Comparison of ENCODE assay signal across 26 cellular contexts in genomic region chr2:3430211-3430610, GRCh38. TPM values are rescaled to one million over a fixed set of nuclear protein-coding genes. Genes with fewer than 3 reads are reported as not detected.
DNase-seq lines count a peak whose midpoint lies in the region; ATAC-seq, FAIRE-seq and TF ChIP-seq lines count a peak whose summit lies in the region.
"Had no signal": no experiment of that assay in that cellular context is flagged by ENCODE, and none has a peak within 500 bp of the region (broad histone marks: within the 10 kb centered on the region; RNA-seq: fewer than 3 reads in every experiment).

No MANE protein-coding gene starts in this region.

- intact Hi-C loops in aorta (cut with DNase I): no loop called here

- H3K4me3 ChIP-seq in WERI-Rb-1 (ENCODE audit: low read depth, low read length) (no peak overlapping the region), fibroblast of mammary gland (ENCODE audit: control insufficient read depth, low read depth, low read length) (no peak overlapping the region), aorta (ENCODE audit: low read length in 2 of 2) (no peak overlapping the region)
- H3K4me3 ChIP-seq in CD8-positive, alpha-beta memory T cell (ENCODE audit: low read length): no peak overlapping the region
- H3K4me3 ChIP-seq: colonic mucosa, skin epidermis had no signal

- H3K36me3 Mint-ChIP-seq in CD8-positive, alpha-beta memory T cell: peaks cover 0 to 90% (median 14%) of the 10 kb centered on the region in 3 donors

- H3K4me1 ChIP-seq in aorta (ENCODE audit: control insufficient read depth in 1 of 2, insufficient read depth in 2 of 2, low read length in 2 of 2): no peaks in the 10 kb centered on the region
- no peaks in the 10 kb centered on the region for H3K4me1 ChIP-seq in CD8-positive, alpha-beta memory T cell (ENCODE audit: insufficient read depth, low read length)
- H3K4me1 ChIP-seq: colonic mucosa had no signal

- H3K4me1 Mint-ChIP-seq in CD8-positive, alpha-beta memory T cell: peaks cover 3 to 5% (median 4%) of the 10 kb centered on the region in 3 donors

- CTCF ChIA-PET in CD8-positive, alpha-beta memory T cell (lab: Charles Lee): interaction anchor here (1.1 to 1.9 kb wide), 4 partner anchors 12 to 222 kb away, joined by 3 to 4 read pairs (median 4); no protein-coding TSS in a partner anchor

- WGBS in aorta, 2 donors: 82 to 85% methylated on average over 5 of the region's 5 CpGs

- H3K4me3 Mint-ChIP-seq in CD8-positive, alpha-beta memory T cell: no peak overlapping the region
- H3K4me3 Mint-ChIP-seq: activated naive CD8-positive, alpha-beta T cell treated with anti-CD3 and anti-CD28 coated beads, Interleukin-2, amount 50 U/mL, for 24 hours; activated T-cell treated with anti-CD3 and anti-CD28 coated beads, Interleukin-2, amount 50 U/mL, for 24 hours; CD4-positive, CD25-positive, alpha-beta regulatory T cell; effector memory CD8-positive, alpha-beta T cell; immature natural killer cell; stimulated activated naive CD8-positive, alpha-beta T cell treated with anti-CD3 and anti-CD28 coated beads, Interleukin-15, amount 100 ng/mL, for 72 hours; T-helper 1 cell treated with Interleukin-12 subunit alpha and Interleukin-12 subunit beta and Interleukin-4 antibody, amounts not matched to agents 30 μg/mL and 1 μg/mL, for 36 hours had no signal

- no peaks in the 10 kb centered on the region for H3K27me3 Mint-ChIP-seq in CD8-positive, alpha-beta memory T cell
- H3K27me3 Mint-ChIP-seq: activated naive CD8-positive, alpha-beta T cell treated with anti-CD3 and anti-CD28 coated beads, Interleukin-2, amount 50 U/mL, for 24 hours; activated T-cell treated with anti-CD3 and anti-CD28 coated beads, Interleukin-2, amount 50 U/mL, for 24 hours; CD4-positive, CD25-positive, alpha-beta regulatory T cell; effector memory CD8-positive, alpha-beta T cell; stimulated activated naive CD8-positive, alpha-beta T cell treated with anti-CD3 and anti-CD28 coated beads, Interleukin-15, amount 100 ng/mL, for 72 hours had no signal

- no peak for FAIRE-seq in urothelium cell line (lab: Jason Lieb, UNC)
- FAIRE-seq: RCC 7860 had no signal

- no peak for ATAC-seq in HG03159 (IDR thresholded peaks at IDR 0.05; ENCODE audit: unreplicated experiment)
- ATAC-seq in aorta (ENCODE audit: low FRiP score): no peak
- ATAC-seq: activated naive CD8-positive, alpha-beta T cell treated with anti-CD3 and anti-CD28 coated beads, Interleukin-2, amount 50 U/mL, for 24 hours; effector memory CD8-positive, alpha-beta T cell; stimulated activated naive CD8-positive, alpha-beta T cell treated with anti-CD3 and anti-CD28 coated beads, Interleukin-15, amount 100 ng/mL, for 72 hours had no signal

- TF ChIP-seq CTCF in WERI-Rb-1 (IDR thresholded peaks at IDR 0.05; ENCODE audit: low read depth, low read length): no peak
- no peak for TF ChIP-seq CTCF in fibroblast of mammary gland (conservative IDR thresholded peaks at IDR 0.05; ENCODE audit: control insufficient read depth, insufficient read depth, low read depth, low read length)

- peak overlapping the region in 3 of 8 donors; percentile 6 to 58 (median 30) for H3K27ac Mint-ChIP-seq in CD8-positive, alpha-beta memory T cell
- H3K27ac Mint-ChIP-seq: activated naive CD8-positive, alpha-beta T cell treated with anti-CD3 and anti-CD28 coated beads, Interleukin-2, amount 50 U/mL, for 24 hours; activated T-cell treated with anti-CD3 and anti-CD28 coated beads, Interleukin-2, amount 50 U/mL, for 24 hours; stimulated activated naive CD8-positive, alpha-beta T cell treated with anti-CD3 and anti-CD28 coated beads, Interleukin-15, amount 100 ng/mL, for 72 hours had no signal

- H3K9me3 ChIP-seq in WERI-Rb-1 (ENCODE audit: severe bottlenecking) (no peaks in the 10 kb centered on the region), aorta (ENCODE audit: control insufficient read depth, low read length) (no peaks in the 10 kb centered on the region)
- H3K9me3 ChIP-seq in CD8-positive, alpha-beta memory T cell (ENCODE audit: low read length): no peaks in the 10 kb centered on the region
- H3K9me3 ChIP-seq: colonic mucosa had no signal

- peaks cover 22% of the 10 kb centered on the region for H3K36me3 ChIP-seq in WERI-Rb-1
- H3K36me3 ChIP-seq in aorta (ENCODE audit: control insufficient read depth in 1 of 2, insufficient read depth in 2 of 2, low read length in 1 of 2): peaks cover 0 to 7% of the 10 kb centered on the region in 2 donors
- H3K36me3 ChIP-seq in CD8-positive, alpha-beta memory T cell (ENCODE audit: insufficient read depth, low read length): peaks cover 13% of the 10 kb centered on the region
- H3K36me3 ChIP-seq: colonic mucosa had no signal

- H3K27me3 ChIP-seq in WERI-Rb-1 (ENCODE audit: insufficient read depth, low read depth, severe bottlenecking) (no peaks in the 10 kb centered on the region), aorta (ENCODE audit: control insufficient read depth in 1 of 2, insufficient read depth in 2 of 2, low read length in 1 of 2) (no peaks in the 10 kb centered on the region)
- H3K27me3 ChIP-seq in CD8-positive, alpha-beta memory T cell (ENCODE audit: insufficient read depth, low read length, poor library complexity, severe bottlenecking): no peaks in the 10 kb centered on the region
- H3K27me3 ChIP-seq: colonic mucosa had no signal

- H3K9me3 Mint-ChIP-seq in CD8-positive, alpha-beta memory T cell: no peaks in the 10 kb centered on the region
- H3K9me3 Mint-ChIP-seq: activated naive CD8-positive, alpha-beta T cell treated with anti-CD3 and anti-CD28 coated beads, Interleukin-2, amount 50 U/mL, for 24 hours; activated T-cell treated with anti-CD3 and anti-CD28 coated beads, Interleukin-2, amount 50 U/mL, for 24 hours; CD4-positive, CD25-positive, alpha-beta regulatory T cell; effector memory CD8-positive, alpha-beta T cell; immature natural killer cell; stimulated activated naive CD8-positive, alpha-beta T cell treated with anti-CD3 and anti-CD28 coated beads, Interleukin-15, amount 100 ng/mL, for 72 hours; T-helper 1 cell treated with Interleukin-12 subunit alpha and Interleukin-12 subunit beta and Interleukin-4 antibody, amounts not matched to agents 30 μg/mL and 1 μg/mL, for 36 hours had no signal

- POLR2A ChIA-PET in CD8-positive, alpha-beta memory T cell (lab: Charles Lee): no interaction called here

- DNase-seq in NOMO-1 treated with DMSO at 0.1 percent for 48 hours (lab: John Stamatoyannopoulos, UW; ENCODE audit: unreplicated experiment): peak; percentile 94
- DNase-seq in WERI-Rb-1: no peak
- peak; percentile 75 for DNase-seq in fibroblast of mammary gland (ENCODE audit: low read depth)
- peak; percentile 34 for DNase-seq in putamen (ENCODE audit: low spot score)
- no peak for DNase-seq in aorta
- no peak for DNase-seq in urothelium cell line (ENCODE audit: low spot score)
- DNase-seq in CD8-positive, alpha-beta memory T cell: no peak
- DNase-seq: activated CD4-positive, alpha-beta T cell treated with anti-CD3 and anti-CD28 coated beads for 48 hours; activated gamma-delta T cell treated with Interleukin-2 at 50 U/mL for 16 hours; activated naive CD8-positive, alpha-beta T cell treated with anti-CD3 and anti-CD28 coated beads, Interleukin-2, amount 50 U/mL, for 24 hours; activated T-cell treated with anti-CD3 and anti-CD28 coated beads, Interleukin-2, amount 50 U/mL, for 24 hours; CD4-positive, CD25-positive, alpha-beta regulatory T cell; colonic mucosa; effector memory CD8-positive, alpha-beta T cell; hypothalamus; immature natural killer cell; NCI-H1092; NCI-H187 treated with DMSO at 0.1 percent for 48 hours; nucleus accumbens; stimulated activated CD4-positive, alpha-beta T cell treated with anti-CD3 and anti-CD28 coated beads, Interleukin-1b, Interleukin-23, amount 100 ng/mL, for 48 hours; stimulated activated CD8-positive, alpha-beta memory T cell treated with anti-CD3 and anti-CD28 coated beads, Interleukin-4, amount 100 ng/mL, for 48 hours; stimulated activated naive CD8-positive, alpha-beta T cell treated with anti-CD3 and anti-CD28 coated beads, Interleukin-15, amount 100 ng/mL, for 72 hours had no signal

- H3K27ac ChIP-seq in WERI-Rb-1: peak overlapping the region; percentile 62; the same call in 1 of the 2 replicates
- H3K27ac ChIP-seq in aorta (ENCODE audit: low read depth in 1 of 2, low read length in 2 of 2): no peak overlapping the region
- H3K27ac ChIP-seq in CD8-positive, alpha-beta memory T cell (ENCODE audit: low read depth, low read length): no peak overlapping the region
- H3K27ac ChIP-seq: colonic mucosa, skin epidermis had no signal

RNA-seq across cellular contexts. Expression of gene TRAPPC12, which starts 50.7 kb away (rescaled TPM):
- total RNA-seq in aorta: 100 to 1,000 TPM in 1 of 2 donors, 10 to 100 TPM in 1; 83.8 to 125 TPM
- 100 to 1,000 TPM in 1 of 2 donors, 10 to 100 TPM in 1; 47.6 to 163 TPM for polyA plus RNA-seq in aorta
- 10 to 100 TPM; 74.1 to 76.5 TPM for total RNA-seq in CD8-positive, alpha-beta memory T cell
- polyA plus RNA-seq in CD8-positive, alpha-beta memory T cell: 37.1 TPM

RNA-seq across cellular contexts. Expression of gene EIPR1, which starts 52.6 kb away (rescaled TPM):
- total RNA-seq in aorta: 10 to 100 TPM in 1 of 2 donors, 1 to 10 TPM in 1; 9.7 to 13.7 TPM
- 10 to 100 TPM in 1 of 2 donors, 1 to 10 TPM in 1; 9.9 to 10.0 TPM for polyA plus RNA-seq in aorta
- 10 to 100 TPM; 41.6 to 43.9 TPM for total RNA-seq in CD8-positive, alpha-beta memory T cell
- polyA plus RNA-seq in CD8-positive, alpha-beta memory T cell: 39.2 TPM

Comparison
In these comparisons a context has a peak if more than half of its experiments do, and no peak if none do; other contexts are left out.
1. DNase-seq: peak in NOMO-1 treated with DMSO at 0.1 percent for 48 hours (single experiment), fibroblast of mammary gland (single experiment) and putamen (single experiment); none in WERI-Rb-1 (single experiment), aorta (0 of 2), urothelium cell line (single experiment) and CD8-positive, alpha-beta memory T cell (0 of 5).